Comparison of ENCODE assay signal across 1 cellular context in the genomic region with DNA sequence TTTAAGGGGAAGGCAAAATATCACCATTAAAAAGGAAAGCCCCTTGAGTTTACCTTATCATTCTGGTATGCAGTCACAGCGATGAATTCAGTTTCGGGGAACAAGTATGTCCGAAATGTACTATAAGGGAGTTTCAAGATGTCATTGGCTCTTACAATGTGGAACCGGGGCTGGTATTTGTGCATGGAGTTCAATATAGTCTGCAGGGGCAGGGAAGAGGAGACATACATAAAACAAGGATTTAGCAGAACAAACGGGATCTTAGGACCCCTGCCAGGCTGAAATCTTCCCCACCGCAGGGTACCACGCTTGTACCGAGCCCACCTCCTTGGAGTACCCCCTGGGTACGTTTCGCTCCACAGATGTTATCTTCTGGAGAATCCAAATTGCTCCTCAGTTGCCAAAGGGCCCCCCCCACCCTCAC.
TF ChIP-seq lines count a peak whose summit lies in the region.

No MANE protein-coding gene starts in this region.

TF ChIP-seq in GM23338, 12 proteins besides CTCF, POLR2A, EP300 and RAD21:
- TF ChIP-seq REST (IDR thresholded peaks at IDR 0.05; ENCODE audit: unreplicated experiment) (no peak), POLR2AphosphoS5 (IDR thresholded peaks at IDR 0.05; ENCODE audit: low read depth) (no peak)
